Comparison of ENCODE assay signal across 1 cellular context in the genomic region with DNA sequence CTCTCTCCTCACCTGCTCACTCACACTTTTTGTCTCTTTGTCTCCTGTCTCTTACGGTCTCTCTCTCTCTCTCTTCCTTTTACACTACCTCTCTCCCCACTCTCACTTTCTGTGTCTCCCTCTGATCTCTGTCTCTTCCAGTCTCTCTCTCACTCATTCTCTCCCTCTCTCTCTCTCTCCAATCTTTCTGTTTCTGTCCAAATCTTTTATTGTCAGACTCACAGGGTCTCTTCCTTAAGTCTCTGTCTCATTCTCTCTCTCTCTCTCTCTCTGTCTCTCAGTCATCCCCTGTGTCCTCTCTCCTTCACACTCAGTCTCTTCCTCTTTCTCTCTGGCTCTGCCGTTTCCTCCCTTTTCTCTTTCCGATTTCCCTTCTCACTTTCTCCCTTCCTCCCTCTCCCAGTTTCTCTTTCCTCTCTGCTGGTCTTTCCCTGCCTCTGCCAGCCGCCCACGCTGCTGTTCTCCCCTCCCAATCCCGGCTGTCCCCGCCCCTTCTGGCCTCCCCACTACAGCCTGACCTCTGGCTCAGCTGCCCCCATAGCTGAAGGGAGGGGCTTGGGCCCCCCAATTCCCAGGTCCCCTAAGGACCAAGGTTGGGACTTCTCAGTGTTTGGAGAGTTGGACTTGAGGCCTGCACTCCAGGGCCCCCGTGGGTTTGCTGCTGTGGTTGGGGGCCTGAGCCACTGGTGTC.
TF ChIP-seq lines count a peak whose summit lies in the region.

Gene PLEKHA4, minus strand, starts transcription at position 422 of the 691 bp plus-strand sequence. CDS start 997 bp downstream, outside the sequence.

TF ChIP-seq in GM12878, 131 proteins besides CTCF, POLR2A, EP300 and RAD21 (continued from another document):
- TF ChIP-seq, protein P1, sequence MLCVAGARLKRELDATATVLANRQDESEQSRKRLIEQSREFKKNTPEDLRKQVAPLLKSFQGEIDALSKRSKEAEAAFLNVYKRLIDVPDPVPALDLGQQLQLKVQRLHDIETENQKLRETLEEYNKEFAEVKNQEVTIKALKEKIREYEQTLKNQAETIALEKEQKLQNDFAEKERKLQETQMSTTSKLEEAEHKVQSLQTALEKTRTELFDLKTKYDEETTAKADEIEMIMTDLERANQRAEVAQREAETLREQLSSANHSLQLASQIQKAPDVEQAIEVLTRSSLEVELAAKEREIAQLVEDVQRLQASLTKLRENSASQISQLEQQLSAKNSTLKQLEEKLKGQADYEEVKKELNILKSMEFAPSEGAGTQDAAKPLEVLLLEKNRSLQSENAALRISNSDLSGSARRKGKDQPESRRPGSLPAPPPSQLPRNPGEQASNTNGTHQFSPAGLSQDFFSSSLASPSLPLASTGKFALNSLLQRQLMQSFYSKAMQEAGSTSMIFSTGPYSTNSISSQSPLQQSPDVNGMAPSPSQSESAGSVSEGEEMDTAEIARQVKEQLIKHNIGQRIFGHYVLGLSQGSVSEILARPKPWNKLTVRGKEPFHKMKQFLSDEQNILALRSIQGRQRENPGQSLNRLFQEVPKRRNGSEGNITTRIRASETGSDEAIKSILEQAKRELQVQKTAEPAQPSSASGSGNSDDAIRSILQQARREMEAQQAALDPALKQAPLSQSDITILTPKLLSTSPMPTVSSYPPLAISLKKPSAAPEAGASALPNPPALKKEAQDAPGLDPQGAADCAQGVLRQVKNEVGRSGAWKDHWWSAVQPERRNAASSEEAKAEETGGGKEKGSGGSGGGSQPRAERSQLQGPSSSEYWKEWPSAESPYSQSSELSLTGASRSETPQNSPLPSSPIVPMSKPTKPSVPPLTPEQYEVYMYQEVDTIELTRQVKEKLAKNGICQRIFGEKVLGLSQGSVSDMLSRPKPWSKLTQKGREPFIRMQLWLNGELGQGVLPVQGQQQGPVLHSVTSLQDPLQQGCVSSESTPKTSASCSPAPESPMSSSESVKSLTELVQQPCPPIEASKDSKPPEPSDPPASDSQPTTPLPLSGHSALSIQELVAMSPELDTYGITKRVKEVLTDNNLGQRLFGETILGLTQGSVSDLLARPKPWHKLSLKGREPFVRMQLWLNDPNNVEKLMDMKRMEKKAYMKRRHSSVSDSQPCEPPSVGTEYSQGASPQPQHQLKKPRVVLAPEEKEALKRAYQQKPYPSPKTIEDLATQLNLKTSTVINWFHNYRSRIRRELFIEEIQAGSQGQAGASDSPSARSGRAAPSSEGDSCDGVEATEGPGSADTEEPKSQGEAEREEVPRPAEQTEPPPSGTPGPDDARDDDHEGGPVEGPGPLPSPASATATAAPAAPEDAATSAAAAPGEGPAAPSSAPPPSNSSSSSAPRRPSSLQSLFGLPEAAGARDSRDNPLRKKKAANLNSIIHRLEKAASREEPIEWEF (IDR thresholded peaks at IDR 0.05; ENCODE audit: insufficient replicate concordance, low read depth, low read length): no peak
- TF ChIP-seq, protein P2, sequence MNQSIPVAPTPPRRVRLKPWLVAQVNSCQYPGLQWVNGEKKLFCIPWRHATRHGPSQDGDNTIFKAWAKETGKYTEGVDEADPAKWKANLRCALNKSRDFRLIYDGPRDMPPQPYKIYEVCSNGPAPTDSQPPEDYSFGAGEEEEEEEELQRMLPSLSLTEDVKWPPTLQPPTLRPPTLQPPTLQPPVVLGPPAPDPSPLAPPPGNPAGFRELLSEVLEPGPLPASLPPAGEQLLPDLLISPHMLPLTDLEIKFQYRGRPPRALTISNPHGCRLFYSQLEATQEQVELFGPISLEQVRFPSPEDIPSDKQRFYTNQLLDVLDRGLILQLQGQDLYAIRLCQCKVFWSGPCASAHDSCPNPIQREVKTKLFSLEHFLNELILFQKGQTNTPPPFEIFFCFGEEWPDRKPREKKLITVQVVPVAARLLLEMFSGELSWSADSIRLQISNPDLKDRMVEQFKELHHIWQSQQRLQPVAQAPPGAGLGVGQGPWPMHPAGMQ (IDR thresholded peaks at IDR 0.05; ENCODE audit: borderline replicate concordance): peak; percentile 21; the same call in 1 of the 2 replicates
- no peak for TF ChIP-seq KAT2A (conservative IDR thresholded peaks at IDR 0.05; ENCODE audit: control insufficient read depth, low read depth, low read length)
- peak in 1 of 2 experiments; percentile 1; a peak in 1 of 4 replicates for TF ChIP-seq ETV6 (conservative IDR thresholded peaks at IDR 0.05 in 1 of 2, IDR thresholded peaks at IDR 0.05 in 1 of 2; ENCODE audit: borderline replicate concordance in 1 of 2, low read depth in 1 of 2)
- TF ChIP-seq MTA3 (IDR thresholded peaks at IDR 0.05; ENCODE audit: borderline replicate concordance, low read length): no peak
- TF ChIP-seq, protein P3, sequence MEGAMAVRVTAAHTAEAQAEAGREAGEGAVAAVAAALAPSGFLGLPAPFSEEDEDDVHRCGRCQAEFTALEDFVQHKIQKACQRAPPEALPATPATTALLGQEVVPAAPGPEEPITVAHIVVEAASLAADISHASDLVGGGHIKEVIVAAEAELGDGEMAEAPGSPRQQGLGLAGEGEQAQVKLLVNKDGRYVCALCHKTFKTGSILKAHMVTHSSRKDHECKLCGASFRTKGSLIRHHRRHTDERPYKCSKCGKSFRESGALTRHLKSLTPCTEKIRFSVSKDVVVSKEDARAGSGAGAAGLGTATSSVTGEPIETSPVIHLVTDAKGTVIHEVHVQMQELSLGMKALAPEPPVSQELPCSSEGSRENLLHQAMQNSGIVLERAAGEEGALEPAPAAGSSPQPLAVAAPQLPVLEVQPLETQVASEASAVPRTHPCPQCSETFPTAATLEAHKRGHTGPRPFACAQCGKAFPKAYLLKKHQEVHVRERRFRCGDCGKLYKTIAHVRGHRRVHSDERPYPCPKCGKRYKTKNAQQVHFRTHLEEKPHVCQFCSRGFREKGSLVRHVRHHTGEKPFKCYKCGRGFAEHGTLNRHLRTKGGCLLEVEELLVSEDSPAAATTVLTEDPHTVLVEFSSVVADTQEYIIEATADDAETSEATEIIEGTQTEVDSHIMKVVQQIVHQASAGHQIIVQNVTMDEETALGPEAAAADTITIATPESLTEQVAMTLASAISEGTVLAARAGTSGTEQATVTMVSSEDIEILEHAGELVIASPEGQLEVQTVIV (IDR thresholded peaks at IDR 0.05; ENCODE audit: borderline replicate concordance, partially characterized antibody): peak; percentile 21
- TF ChIP-seq HDGF (IDR thresholded peaks at IDR 0.05): peak; percentile 29; the same call in 1 of the 2 replicates
- TF ChIP-seq YBX1 (IDR thresholded peaks at IDR 0.05): peak; percentile 68; the same call in 1 of the 2 replicates
- no peak for TF ChIP-seq TARDBP (IDR thresholded peaks at IDR 0.05; ENCODE audit: borderline replicate concordance)
- no peak for TF ChIP-seq ZNF24 (IDR thresholded peaks at IDR 0.05)
- no peak for TF ChIP-seq RUNX3 (IDR thresholded peaks at IDR 0.05; ENCODE audit: low read length)
TF ChIP-seq in GM12878: peak in this region for 8.
